In genomic region chr4:99649778-99650177, GRCh38 we compare ENCODE assay signal across 23 cellular contexts. TPM values are rescaled to one million over a fixed set of nuclear protein-coding genes. Genes with fewer than 3 reads are reported as not detected.
"Had no signal": no experiment of that assay in that cellular context is flagged by ENCODE, and none has a peak within 500 bp of the region (broad histone marks: within the 10 kb centered on the region; RNA-seq: fewer than 3 reads in every experiment).

No MANE protein-coding gene starts in this region.

- H3K27ac ChIP-seq: colonic mucosa, heart right ventricle, SK-N-MC, tibial artery had no signal

- DNase-seq: activated B cell treated with CpG ODN at 0.5 μM for 24 hours; activated CD4-positive, alpha-beta memory T cell treated with anti-CD3 and anti-CD28 coated beads for 36 hours; activated CD4-positive, alpha-beta T cell treated with anti-CD3 and anti-CD28 coated beads for 4 hours; activated gamma-delta T cell treated with Interleukin-2 at 50 U/mL for 16 hours; activated naive CD8-positive, alpha-beta T cell treated with anti-CD3 and anti-CD28 coated beads for 36 hours; activated T-cell treated with anti-CD3 and anti-CD28 coated beads for 4 hours; amniotic stem cell; central memory CD4-positive, alpha-beta T cell; colonic mucosa; erythroblast; heart right ventricle; immature natural killer cell; left ventricle myocardium superior; mucosa of descending colon; naive thymus-derived CD8-positive, alpha-beta T cell; nucleus accumbens; stimulated activated CD4-positive, alpha-beta T cell treated with anti-CD3 and anti-CD28 coated beads, Interleukin-4, amount 100 ng/mL, for 4 hours; stimulated activated naive B cell treated with anti-CD40 and anti-IgM and Interleukin-4, amounts not matched to agents 10 μg/mL and 1 μg/mL and 100 μg/mL, for 72 hours; T-cell; T-helper 9 cell; tibial artery had no signal

- H3K9me3 ChIP-seq: colonic mucosa, mucosa of descending colon, tibial artery had no signal

- H3K4me3 ChIP-seq: colonic mucosa, heart right ventricle, mucosa of descending colon, SK-N-MC, tibial artery had no signal

- H3K36me3 ChIP-seq: colonic mucosa, heart right ventricle, tibial artery had no signal

- H3K4me1 ChIP-seq: colonic mucosa had no signal

- ATAC-seq: left ventricle myocardium superior; mucosa of descending colon; naive thymus-derived CD8-positive, alpha-beta T cell; T-cell had no signal

- H3K27me3 ChIP-seq: colonic mucosa, heart right ventricle, tibial artery had no signal

RNA-seq across cellular contexts. Expression of gene C4orf54, which starts 7.8 kb away (rescaled TPM):
- total RNA-seq: activated B cell treated with CpG ODN at 0.5 μM for 24 hours; activated CD4-positive, alpha-beta memory T cell treated with anti-CD3 and anti-CD28 coated beads for 36 hours; activated naive CD8-positive, alpha-beta T cell treated with anti-CD3 and anti-CD28 coated beads for 36 hours; activated T-helper 1 cell treated with anti-CD3 and anti-CD28 coated beads, Interleukin-12 subunit alpha, Interleukin-12 subunit beta, Interleukin-2, Interleukin-4 antibody, amounts not matched to agents 30 ng/mL and 10 ng/mL and 1 ng/mL, durations not matched to agents 14 hours and 24 hours and 36 hours; naive thymus-derived CD8-positive, alpha-beta T cell; T-cell had no signal
- polyA plus RNA-seq: immature natural killer cell; naive thymus-derived CD8-positive, alpha-beta T cell had no signal
